ENCODE assay signal across 8 cellular contexts in the genomic region with DNA sequence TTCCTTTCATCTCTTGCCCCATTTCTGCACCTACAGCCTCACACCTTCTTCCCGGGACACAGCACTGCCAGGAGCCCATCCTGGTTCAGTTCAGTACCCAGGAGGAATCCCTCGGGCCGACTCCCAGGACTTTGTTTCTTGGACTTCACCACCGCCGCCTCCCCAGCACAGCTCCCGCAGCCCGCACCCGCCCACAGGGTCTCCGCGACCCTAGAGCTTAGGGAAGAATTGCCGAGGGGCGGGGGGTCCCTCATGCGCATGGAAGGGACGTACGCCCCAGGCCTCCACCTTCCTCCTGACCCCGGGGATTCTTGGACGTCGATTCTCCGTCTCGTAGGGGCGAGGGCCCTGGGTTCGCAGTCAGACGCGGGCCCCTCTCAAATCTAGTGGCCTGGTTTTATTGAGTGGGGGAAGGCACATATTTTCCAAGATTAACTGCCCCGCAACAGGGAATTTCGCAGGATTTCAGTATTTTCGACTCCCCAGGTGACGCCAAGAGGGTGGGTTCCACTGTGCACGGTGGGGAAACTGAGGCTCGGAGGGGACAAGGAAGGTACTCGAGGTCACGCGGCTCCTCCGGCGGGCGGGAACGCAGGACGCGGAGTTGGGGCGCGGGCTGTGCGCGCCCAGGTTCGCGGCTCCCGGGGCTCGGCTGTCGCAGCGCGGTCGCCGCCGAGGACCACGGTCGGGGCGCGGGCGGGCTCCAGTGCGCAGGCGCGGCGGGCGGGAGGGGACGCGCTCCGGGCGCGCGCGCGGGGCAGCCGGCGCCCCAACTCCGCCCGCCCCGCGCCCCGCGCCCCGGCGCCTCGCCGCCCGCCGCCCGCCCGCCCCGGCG. TPM values are rescaled to one million over a fixed set of nuclear protein-coding genes. Genes with fewer than 3 reads are reported as not detected.
DNase-seq lines count a peak whose midpoint lies in the region; ATAC-seq, FAIRE-seq and TF ChIP-seq lines count a peak whose summit lies in the region.

A gene (plus strand): TSS at position 733 of the 835 bp plus-strand sequence. CDS start 176 bp downstream, outside the sequence.

- H3K4me1 ChIP-seq in lower lobe of right lung, result peaks cover 12% of the 10 kb centered on the region

- ATAC-seq in lower lobe of right lung (no peak), HG02970 (IDR thresholded peaks at IDR 0.05; ENCODE audit: low FRiP score, unreplicated experiment) (no peak)

- DNase-seq in GM12865 (ENCODE audit: low read depth) (peak; percentile 57), T47D (ENCODE audit: low read depth in 1 of 2, low spot score in 1 of 2) (peak; percentile 28 to 83), lower lobe of right lung (no peak), urothelium cell line (ENCODE audit: low spot score) (peak; percentile 84), NCI-H526 treated with DMSO at 0.1 percent for 48 hours (lab: John Stamatoyannopoulos, UW) (no peak)
- DNase-seq in Jurkat, Clone E6-1 (ENCODE audit: low read depth, low spot score), result no peak
- no peak for DNase-seq in effector CD8-positive, alpha-beta T cell (lab: John Stamatoyannopoulos, UW)

- no peaks in the 10 kb centered on the region for H3K36me3 ChIP-seq in lower lobe of right lung

- no peak within 1 kb of the TSS for H3K27ac ChIP-seq in lower lobe of right lung

- peaks cover 45% of the 10 kb centered on the region for H3K27me3 ChIP-seq in lower lobe of right lung (ENCODE audit: low read depth)

- TF ChIP-seq CTCF in GM12865 (IDR thresholded peaks at IDR 0.05; ENCODE audit: insufficient read depth, low read depth, low read length, missing control alignments) (no peak), lower lobe of right lung (IDR thresholded peaks at IDR 0.05) (no peak)

- no peak for FAIRE-seq in urothelium cell line (lab: Jason Lieb, UNC)

- intact Hi-C loops in lower lobe of right lung (cut with DNase I), result no loop called here

- H3K9me3 ChIP-seq in lower lobe of right lung, result no peaks in the 10 kb centered on the region

- peak within 1 kb of the TSS; percentile 54 for H3K4me3 ChIP-seq in GM12865 (ENCODE audit: low read depth, low read length)
- H3K4me3 ChIP-seq in Jurkat, Clone E6-1 (ENCODE audit: low read length), result peak within 1 kb of the TSS; percentile 50
- peak within 1 kb of the TSS; percentile 54 for H3K4me3 ChIP-seq in lower lobe of right lung

- in situ Hi-C loops in T47D (cut with HindIII; ENCODE audit: low pct_unique_long_range_greater_than_20kb, low sequenced_read_pairs), result no loop called here

RNA-seq across cellular contexts. Expression of the gene that starts here (rescaled TPM):
- polyA plus RNA-seq in Jurkat, Clone E6-1 (2012; ENCODE audit: insufficient read depth, insufficient read length), result 10.5 TPM
- 2.4 TPM for total RNA-seq in lower lobe of right lung

Comparison
In these comparisons a context has a peak if more than half of its experiments do, and no peak if none do; other contexts are left out.
1. DNase-seq: peak in GM12865 (single experiment), T47D (2 of 2) and urothelium cell line (single experiment); none in Jurkat, Clone E6-1 (single experiment), lower lobe of right lung (single experiment), effector CD8-positive, alpha-beta T cell (single experiment) and NCI-H526 treated with DMSO at 0.1 percent for 48 hours (single experiment).
2. Peak in every context shown above with its lines, with median percentiles within 50 percentile points of each other: H3K4me3 ChIP-seq.